Comparison of ENCODE assay signal across 14 cellular contexts in the genomic region with DNA sequence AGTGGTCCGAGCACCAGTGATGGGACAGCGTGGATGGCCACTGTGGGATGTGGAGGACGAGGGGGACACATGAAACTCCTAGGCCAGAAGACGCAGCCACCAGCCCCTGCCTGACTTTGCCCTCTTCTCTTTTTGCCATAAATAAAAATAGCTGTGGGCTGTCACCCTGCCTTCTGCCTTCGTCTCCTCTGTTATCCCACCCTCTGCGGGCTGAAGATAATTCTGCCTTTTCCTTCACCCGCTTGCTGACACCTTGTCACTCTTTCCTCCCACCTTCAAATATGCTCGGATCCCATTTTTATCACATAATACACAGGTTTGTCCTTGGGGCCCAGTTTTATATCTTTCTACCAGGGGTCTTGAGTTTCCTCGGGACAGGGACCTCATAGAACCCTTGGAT.
DNase-seq lines count a peak whose midpoint lies in the region; ATAC-seq and TF ChIP-seq lines count a peak whose summit lies in the region.
"Had no signal": no experiment of that assay in that cellular context is flagged by ENCODE, and none has a peak within 500 bp of the region (broad histone marks: within the 10 kb centered on the region; RNA-seq: fewer than 3 reads in every experiment).

No MANE protein-coding gene starts in this region.

- no peak overlapping the region for H3K4me3 ChIP-seq in Caco-2 (ENCODE audit: low read depth, low read length)
- H3K4me3 ChIP-seq in IMR-90 (ENCODE audit: insufficient read depth, low read depth, low read length), result no peak overlapping the region
- no peak overlapping the region for H3K4me3 ChIP-seq in neuronal stem cell (ENCODE audit: low read length in 2 of 2)
- H3K4me3 ChIP-seq in tibial nerve, result no peak overlapping the region
- H3K4me3 ChIP-seq: Peyer's patch had no signal

- H2AK9ac ChIP-seq in IMR-90 (replicated peaks; ENCODE audit: low read depth, low read length, poor library complexity), result peak overlapping the region; percentile 21

- H3K27me3 Mint-ChIP-seq in Caco-2 (ENCODE audit: insufficient read depth, unreplicated experiment), result no peaks in the 10 kb centered on the region
- H3K27me3 Mint-ChIP-seq in endothelial cell (ENCODE audit: unreplicated experiment), result peaks cover 7% of the 10 kb centered on the region

- WGBS in IMR-90 (ENCODE audit: extremely low coverage in 2 of 2, insufficient read length in 1 of 2), 2 experiments, result 90% methylated on average over 2 of the region's 9 CpGs; no CpG with 5 or more reads in 1 of the 2 experiments
- whole genome bisulfite sequencing in neuronal stem cell (ENCODE audit: extremely low coverage in 2 of 2, insufficient read length in 2 of 2, insufficient replicate concordance in 1 of 2), 2 donors, result no CpG with 5 or more reads among the region's 9 CpGs
- 94 to 96% methylated on average over 9 of the region's 9 CpGs for WGBS in tibial nerve, 2 donors

- H3K27me3 ChIP-seq in Caco-2 (replicated peaks; ENCODE audit: control insufficient read depth, insufficient read depth, low read length) (no peaks in the 10 kb centered on the region), IMR-90 (ENCODE audit: control insufficient read depth, insufficient read depth, low read length) (no peaks in the 10 kb centered on the region), neuronal stem cell (ENCODE audit: control insufficient read depth in 3 of 3, insufficient read depth in 3 of 3, low read depth in 1 of 3, low read length in 3 of 3) (no peaks in the 10 kb centered on the region), tibial nerve (no peaks in the 10 kb centered on the region)
- H3K27me3 ChIP-seq: BE2C, Peyer's patch had no signal

- H3K9me3 Mint-ChIP-seq in Caco-2 (ENCODE audit: unreplicated experiment), result no peaks in the 10 kb centered on the region
- H3K9me3 Mint-ChIP-seq in endothelial cell (ENCODE audit: unreplicated experiment), result no peaks in the 10 kb centered on the region

- H2BK120ac ChIP-seq in IMR-90 (ENCODE audit: low read depth, low read length) (peak overlapping the region; percentile 78), neuronal stem cell (ENCODE audit: low read depth, low read length) (no peak overlapping the region)

- peak overlapping the region; percentile 2; the same call in 1 of the 2 replicates for H4K5ac ChIP-seq in IMR-90 (ENCODE audit: low read depth, low read length)

- H3K9me3 ChIP-seq in Caco-2 (no peaks in the 10 kb centered on the region), IMR-90 (ENCODE audit: control insufficient read depth, insufficient read depth, low read length) (peaks cover 2% of the 10 kb centered on the region; the same call in 1 of the 2 replicates), neuronal stem cell (replicated peaks in 1 of 2; ENCODE audit: control insufficient read depth in 2 of 2, insufficient read depth in 1 of 2, low read depth in 1 of 2, low read length in 2 of 2) (no peaks in the 10 kb centered on the region), tibial nerve (no peaks in the 10 kb centered on the region)
- H3K9me3 ChIP-seq: BE2C, Peyer's patch had no signal

- peak overlapping the region; percentile 72 for H2BK20ac ChIP-seq in IMR-90 (ENCODE audit: low read depth, low read length)

- peak overlapping the region; percentile 16 for H3K14ac ChIP-seq in IMR-90 (replicated peaks; ENCODE audit: low read depth, low read length)
- H3K14ac ChIP-seq in neuronal stem cell (ENCODE audit: low read length), result no peak overlapping the region

- ATAC-seq in IMR-90 (ENCODE audit: low read depth) (no peak), GM21381 (IDR thresholded peaks at IDR 0.05; ENCODE audit: unreplicated experiment) (no peak), HG02610 (IDR thresholded peaks at IDR 0.05; ENCODE audit: unreplicated experiment) (no peak)

- DNase-seq in Caco-2 (no peak), IMR-90 (no peak), endothelial cell (ENCODE audit: low spot score) (no peak), neuronal stem cell (ENCODE audit: low spot score) (no peak), tibial nerve (ENCODE audit: low spot score in 2 of 2) (no peak)
- DNase-seq: BE2C, NCI-H1417, NCI-H1930, NCI-H2171 treated with DMSO at 0.1 percent for 48 hours, NCI-H82, SIG-M5 had no signal

- H3K18ac ChIP-seq in IMR-90 (ENCODE audit: low read depth, low read length) (no peak overlapping the region), neuronal stem cell (ENCODE audit: low read length) (peak overlapping the region; percentile 62)

- TF ChIP-seq EP300 in tibial nerve (IDR thresholded peaks at IDR 0.05), result no peak

- no peak overlapping the region for H2BK12ac ChIP-seq in neuronal stem cell (ENCODE audit: low read length)

- TF ChIP-seq CTCF in Caco-2 (IDR thresholded peaks at IDR 0.05; ENCODE audit: insufficient read depth in 1 of 2, low read depth in 1 of 2, low read length in 1 of 2, severe bottlenecking in 1 of 2, unreplicated experiment in 1 of 2) (no peak), IMR-90 (conservative IDR thresholded peaks at IDR 0.05; ENCODE audit: low read depth, low read length) (no peak), endothelial cell (IDR thresholded peaks at IDR 0.05; ENCODE audit: unreplicated experiment) (no peak), tibial nerve (IDR thresholded peaks at IDR 0.05) (no peak)

- no peaks in the 10 kb centered on the region for H3K36me3 Mint-ChIP-seq in Caco-2 (ENCODE audit: insufficient read depth, unreplicated experiment)
- H3K36me3 Mint-ChIP-seq in endothelial cell (ENCODE audit: low read depth, unreplicated experiment), result peaks cover 3% of the 10 kb centered on the region

- H2AFZ ChIP-seq in IMR-90 (replicated peaks; ENCODE audit: low read length, poor library complexity), result no peak overlapping the region
- no peak overlapping the region for H2AFZ ChIP-seq in neuronal stem cell (ENCODE audit: low read length)

- H3K27ac Mint-ChIP-seq in Caco-2 (ENCODE audit: unreplicated experiment), result peak overlapping the region; percentile 16
- no peak overlapping the region for H3K27ac Mint-ChIP-seq in endothelial cell (ENCODE audit: unreplicated experiment)

- peak overlapping the region; percentile 67 for H2BK5ac ChIP-seq in IMR-90 (ENCODE audit: low read depth, low read length, poor library complexity, severe bottlenecking)
- no peak overlapping the region for H2BK5ac ChIP-seq in neuronal stem cell (ENCODE audit: low read length)

- in situ Hi-C loops in IMR-90 (cut with MboI; ENCODE audit: low sequenced_read_pairs), result no loop called here

- peaks cover 42 to 97% of the 10 kb centered on the region in 2 experiments; a peak in 3 of 4 replicates for H3K79me1 ChIP-seq in IMR-90 (ENCODE audit: low read depth in 1 of 2, low read length in 2 of 2)
- H3K79me1 ChIP-seq in neuronal stem cell (ENCODE audit: low read depth, low read length), result no peaks in the 10 kb centered on the region

- H4K91ac ChIP-seq in IMR-90 (ENCODE audit: insufficient read depth, low read depth, low read length), result peak overlapping the region; percentile 71
- H4K91ac ChIP-seq in neuronal stem cell (ENCODE audit: low read depth, low read length, poor library complexity), result no peak overlapping the region

- dilution Hi-C loops in IMR-90 (cut with HindIII; ENCODE audit: low sequenced_read_pairs, unreplicated experiment), result no loop called here

- H2BK15ac ChIP-seq in IMR-90 (ENCODE audit: low read depth, low read length) (0 out of 3 replicates have a peak overlapping the region, but pooled peaks have one; percentile 31), neuronal stem cell (ENCODE audit: low read length) (no peak overlapping the region)

- H3K4me1 Mint-ChIP-seq in Caco-2 (ENCODE audit: low read depth, unreplicated experiment), result peaks cover 22% of the 10 kb centered on the region
- no peaks in the 10 kb centered on the region for H3K4me1 Mint-ChIP-seq in endothelial cell (ENCODE audit: unreplicated experiment)

- H3K56ac ChIP-seq in IMR-90 (ENCODE audit: extremely low read depth, insufficient read depth, low read length), result no peak overlapping the region

- H3K9ac ChIP-seq in IMR-90 (ENCODE audit: low read depth, low read length), result no peak overlapping the region
- H3K9ac ChIP-seq in neuronal stem cell (ENCODE audit: low read depth, low read length, poor library complexity), result no peak overlapping the region

- H3K23ac ChIP-seq in IMR-90 (ENCODE audit: low read depth, low read length) (peak overlapping the region; percentile 65; the same call in 1 of the 2 replicates), neuronal stem cell (ENCODE audit: low read depth, low read length, poor library complexity) (no peak overlapping the region)

- H3K4me3 Mint-ChIP-seq in Caco-2 (ENCODE audit: unreplicated experiment) (no peak overlapping the region), endothelial cell (ENCODE audit: unreplicated experiment) (peak overlapping the region; percentile 12)

- TSS peak; percentile 71 for BruUV-seq in Caco-2 (replicated peaks; lab: Mats Ljungman, UMichigan)
- no TSS peak for BruUV-seq in IMR-90 (replicated peaks; lab: Mats Ljungman, UMichigan)

- H3K36me3 ChIP-seq in Caco-2 (ENCODE audit: control insufficient read depth, insufficient read depth, low read length), result peaks cover 1% of the 10 kb centered on the region
- no peaks in the 10 kb centered on the region for H3K36me3 ChIP-seq in IMR-90 (ENCODE audit: control insufficient read depth, insufficient read depth, low read length)
- no peaks in the 10 kb centered on the region for H3K36me3 ChIP-seq in neuronal stem cell (replicated peaks in 1 of 2; ENCODE audit: control insufficient read depth in 2 of 2, insufficient read depth in 2 of 2, low read length in 2 of 2)
- no peaks in the 10 kb centered on the region for H3K36me3 ChIP-seq in tibial nerve
- H3K36me3 ChIP-seq: BE2C, Peyer's patch had no signal

- peak overlapping the region in 1 of 2 experiments; percentile 53; a peak in 1 of 4 replicates for H4K8ac ChIP-seq in IMR-90 (ENCODE audit: low read depth in 2 of 2, low read length in 2 of 2)
- H4K8ac ChIP-seq in neuronal stem cell (ENCODE audit: low read depth, low read length), result no peak overlapping the region

- TF ChIP-seq RAD21 in IMR-90 (IDR thresholded peaks at IDR 0.05; ENCODE audit: low read length), result no peak

- POLR2A ChIA-PET in Caco-2 (lab: Charles Lee), result interaction anchor here (0.7 kb wide), 1 partner anchor 166 kb away, joined by 3 read pairs; no protein-coding TSS in a partner anchor
- POLR2A ChIA-PET in IMR-90 (lab: Charles Lee; ENCODE audit: unreplicated experiment), result no interaction called here

- H3K4me1 ChIP-seq in Caco-2 (peaks cover 41% of the 10 kb centered on the region), IMR-90 (ENCODE audit: control insufficient read depth, insufficient read depth, low read length) (peaks cover 71% of the 10 kb centered on the region), neuronal stem cell (ENCODE audit: control insufficient read depth in 2 of 2, insufficient read depth in 1 of 2, low read depth in 1 of 2, low read length in 2 of 2) (peaks cover 18 to 50% of the 10 kb centered on the region in 2 donors), tibial nerve (peaks cover 0 to 68% (median 34%) of the 10 kb centered on the region in 4 donors)

- peaks cover 38% of the 10 kb centered on the region for H3K9me1 ChIP-seq in IMR-90 (ENCODE audit: insufficient read depth, low read length)

- H3K4me2 ChIP-seq in IMR-90 (ENCODE audit: low read depth, low read length), result no peak overlapping the region
- H3K4me2 ChIP-seq in neuronal stem cell (ENCODE audit: insufficient read depth, low read length, poor library complexity, severe bottlenecking), result no peak overlapping the region

- H3K27ac ChIP-seq in IMR-90 (ENCODE audit: insufficient read depth, low read length), result peak overlapping the region; percentile 10; the same call in 1 of the 2 replicates
- H3K27ac ChIP-seq in neuronal stem cell (replicated peaks; ENCODE audit: low read length), result no peak overlapping the region
- no peak overlapping the region for H3K27ac ChIP-seq in tibial nerve

- H3K4ac ChIP-seq in IMR-90 (ENCODE audit: low read depth, low read length) (peak overlapping the region; percentile 99), neuronal stem cell (ENCODE audit: low read length) (no peak overlapping the region)

- CTCF ChIA-PET in Caco-2 (lab: Charles Lee) (no interaction called here), IMR-90 (lab: Yijun Ruan, JAX) (no interaction called here)

- peaks cover 11% of the 10 kb centered on the region for H4K20me1 ChIP-seq in IMR-90 (ENCODE audit: insufficient read depth, low read length)

- intact Hi-C loops in Caco-2 (cut with micrococcal nuclease; ENCODE audit: unreplicated experiment), result no loop called here
- intact Hi-C loops in IMR-90 (cut with micrococcal nuclease), result loop anchor here (5.0 kb wide), 1 partner anchor 37 kb away; no protein-coding TSS in a partner anchor

- TF ChIP-seq POLR2A in IMR-90 (IDR thresholded peaks at IDR 0.05; ENCODE audit: low read depth, low read length) (no peak), tibial nerve (IDR thresholded peaks at IDR 0.05) (no peak)

- H2AK5ac ChIP-seq in IMR-90 (ENCODE audit: low read depth, low read length) (peak overlapping the region; percentile 87), neuronal stem cell (ENCODE audit: low read depth, low read length) (peak overlapping the region; percentile 72)
